Comparison of ENCODE assay signal across 10 cellular contexts in genomic region chr11:27012254-27012921, GRCh38. TPM values are rescaled to one million over a fixed set of nuclear protein-coding genes. Genes with fewer than 3 reads are reported as not detected.
DNase-seq lines count a peak whose midpoint lies in the region; ATAC-seq lines count a peak whose summit lies in the region.
"Had no signal": no experiment of that assay in that cellular context is flagged by ENCODE, and none has a peak within 500 bp of the region (broad histone marks: within the 10 kb centered on the region; RNA-seq: fewer than 3 reads in every experiment).

No MANE protein-coding gene starts in this region.

- no peaks in the 10 kb centered on the region for H3K27me3 ChIP-seq in stomach smooth muscle (ENCODE audit: control insufficient read depth in 1 of 2, insufficient read depth in 2 of 2, low read length in 2 of 2)

- peak overlapping the region in 1 of 2 donors; percentile 7 for H3K4me3 ChIP-seq in stomach smooth muscle (ENCODE audit: low read length in 2 of 2)

- no peaks in the 10 kb centered on the region for H3K36me3 ChIP-seq in stomach smooth muscle (ENCODE audit: control insufficient read depth in 2 of 2, insufficient read depth in 2 of 2, low read length in 2 of 2)

- H3K4me1 ChIP-seq in stomach smooth muscle (ENCODE audit: control insufficient read depth, insufficient read depth, low read length), result peaks cover 18% of the 10 kb centered on the region

- ATAC-seq in GM21515 (IDR thresholded peaks at IDR 0.05; ENCODE audit: unreplicated experiment) (no peak), HG03460 (IDR thresholded peaks at IDR 0.05; ENCODE audit: unreplicated experiment) (no peak)

- H3K9me3 ChIP-seq in stomach smooth muscle (ENCODE audit: control insufficient read depth in 2 of 2, low read length in 2 of 2), result no peaks in the 10 kb centered on the region

- peak overlapping the region; percentile 59 for H3K27ac ChIP-seq in stomach smooth muscle (ENCODE audit: low read length)
- H3K27ac ChIP-seq: 22Rv1 had no signal

- no peak overlapping the region for H3K9ac ChIP-seq in stomach smooth muscle (ENCODE audit: low read length in 2 of 2)

- DNase-seq in DMS53 (lab: John Stamatoyannopoulos, UW) (peak; percentile 11), DMS53 treated with DMSO at 0.1 percent for 48 hours (lab: John Stamatoyannopoulos, UW; ENCODE audit: unreplicated experiment) (no peak), SK-N-DZ (ENCODE audit: low spot score) (peak; percentile 18), globus pallidus (ENCODE audit: low spot score) (peak; percentile 33), NCI-H2107 treated with DMSO at 0.1 percent for 48 hours (lab: John Stamatoyannopoulos, UW; ENCODE audit: unreplicated experiment) (no peak)
- DNase-seq: NCI-H510A treated with DMSO at 0.1 percent for 48 hours had no signal

RNA-seq across cellular contexts. Expression of gene FIBIN, which starts 18.5 kb away (rescaled TPM):
- 0.07 and 0.28 TPM in 2 replicates for polyA plus RNA-seq in SK-N-DZ (2014; cell fraction: cytosol; rRNA removed)
- polyA plus RNA-seq in SK-N-DZ (2014; cell fraction: nucleus; rRNA removed), result 0.15 TPM in 1 of 2 replicates, not detected in the other

RNA-seq across cellular contexts. Expression of gene BBOX1, which starts 28.2 kb away (rescaled TPM):
- polyA plus RNA-seq in SK-N-DZ (2014; cell fraction: cytosol; rRNA removed), result not detected in 2 replicates
- not detected in 2 replicates for polyA plus RNA-seq in SK-N-DZ (2014; cell fraction: nucleus; rRNA removed)

Comparison
In these comparisons a context has a peak if more than half of its experiments do, and no peak if none do; other contexts are left out.
1. DNase-seq: peak in DMS53 (single experiment), SK-N-DZ (single experiment) and globus pallidus (single experiment); none in DMS53 treated with DMSO at 0.1 percent for 48 hours (single experiment) and NCI-H2107 treated with DMSO at 0.1 percent for 48 hours (single experiment).